Comparison of ENCODE assay signal across 33 cellular contexts in the genomic region with DNA sequence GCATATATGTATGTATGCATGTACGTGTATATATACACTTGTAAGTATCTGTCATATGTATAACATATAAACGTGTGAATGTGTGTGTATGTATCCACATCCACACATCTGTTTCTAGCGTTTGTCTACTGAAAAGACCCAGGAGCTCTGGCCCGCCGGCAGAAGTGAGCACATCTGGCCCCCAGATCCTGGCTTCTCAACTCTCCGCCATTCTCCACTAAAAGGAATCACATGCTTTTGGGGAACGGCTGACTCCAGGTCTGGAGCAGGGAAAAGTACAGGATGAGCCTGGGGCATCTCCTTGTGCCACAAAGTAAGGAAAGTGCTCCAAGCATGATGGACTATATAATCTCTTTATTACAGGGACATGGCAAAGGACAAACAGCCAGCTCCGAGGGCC.
"Had no signal": no experiment of that assay in that cellular context is flagged by ENCODE, and none has a peak within 500 bp of the region (broad histone marks: within the 10 kb centered on the region; RNA-seq: fewer than 3 reads in every experiment).

No MANE protein-coding gene starts in this region.

- ATAC-seq: activated CD8-positive, alpha-beta T cell treated with anti-CD3 and anti-CD28 coated beads for 36 hours; activated naive CD4-positive, alpha-beta T cell treated with anti-CD3 and anti-CD28 coated beads, Interleukin-2, amount 50 U/mL, for 72 hours; activated T-cell treated with anti-CD3 and anti-CD28 coated beads, Interleukin-2, amount 50 U/mL, for 4 hours; activated T-cell treated with anti-CD3 and anti-CD28 coated beads, Interleukin-2, amount 50 U/mL, for 72 hours; activated T-helper 17 cell treated with anti-CD3 and anti-CD28 coated beads, Interleukin-2, amount 50 U/mL, for 72 hours; body of pancreas; T-cell had no signal

- H3K27me3 ChIP-seq: adrenal gland, body of pancreas, brain microvascular endothelial cell, breast epithelium had no signal

- H3K9me3 ChIP-seq: adrenal gland, body of pancreas, breast epithelium had no signal

- H3K27ac ChIP-seq: adrenal gland, body of pancreas, brain microvascular endothelial cell, breast epithelium, VCaP had no signal

- H3K36me3 ChIP-seq: breast epithelium had no signal

- DNase-seq: activated B cell treated with CpG ODN at 0.5 μM for 24 hours; activated CD4-positive, alpha-beta memory T cell treated with anti-CD3 and anti-CD28 coated beads for 36 hours; activated CD4-positive, alpha-beta T cell treated with anti-CD3 and anti-CD28 coated beads for 4 hours; activated CD4-positive, alpha-beta T cell treated with anti-CD3 and anti-CD28 coated beads, Interleukin-2, amount 10 ng/mL, durations not matched to agents 24 days and 14 days; activated CD4-positive, alpha-beta T cell treated with anti-CD3 and anti-CD28 coated beads, Interleukin-2, amount 50 U/mL, for 1 hour; activated CD4-positive, alpha-beta T cell treated with anti-CD3 and anti-CD28 coated beads, Interleukin-2, amount 50 U/mL, for 4 hours; activated CD4-positive, CD25-positive, alpha-beta regulatory T cell treated with anti-CD3 and anti-CD28 coated beads, Interleukin-2, amount 50 U/mL, for 72 hours; activated CD8-positive, alpha-beta memory T cell treated with anti-CD3 and anti-CD28 coated beads, Interleukin-2, amount 50 U/mL, for 4 hours; activated CD8-positive, alpha-beta T cell treated with anti-CD3 and anti-CD28 coated beads for 36 hours; activated effector memory CD4-positive, alpha-beta T cell treated with anti-CD3 and anti-CD28 coated beads, Interleukin-2, amount 50 U/mL, for 16 hours; activated gamma-delta T cell treated with Interleukin-2 at 50 U/mL for 16 hours; activated naive CD4-positive, alpha-beta T cell; activated naive CD4-positive, alpha-beta T cell treated with anti-CD3 and anti-CD28 coated beads for 36 hours; activated naive CD4-positive, alpha-beta T cell treated with anti-CD3 and anti-CD28 coated beads, Interleukin-2, amount 50 U/mL, for 16 hours; activated naive CD8-positive, alpha-beta T cell treated with anti-CD3 and anti-CD28 coated beads for 36 hours; activated T-cell treated with anti-CD3 and anti-CD28 coated beads for 4 hours; activated T-cell treated with anti-CD3 and anti-CD28 coated beads, Interleukin-2, amount 50 U/mL, for 1 hour; activated T-cell treated with anti-CD3 and anti-CD28 coated beads, Interleukin-2, amount 50 U/mL, for 4 hours; activated T-cell treated with anti-CD3 and anti-CD28 coated beads, Interleukin-2, amount 50 U/mL, for 72 hours; adrenal gland; amniotic stem cell; aorta; body of pancreas; brain microvascular endothelial cell; caudate nucleus; cerebellar nuclear complex; T-cell; T-helper 2 cell; T-helper 9 cell had no signal

- H3K4me1 ChIP-seq: adrenal gland, body of pancreas, breast epithelium had no signal

- H3K4me3 ChIP-seq: adrenal gland, body of pancreas, breast epithelium had no signal
